ENCODE assay signal across 17 cellular contexts in the genomic region with DNA sequence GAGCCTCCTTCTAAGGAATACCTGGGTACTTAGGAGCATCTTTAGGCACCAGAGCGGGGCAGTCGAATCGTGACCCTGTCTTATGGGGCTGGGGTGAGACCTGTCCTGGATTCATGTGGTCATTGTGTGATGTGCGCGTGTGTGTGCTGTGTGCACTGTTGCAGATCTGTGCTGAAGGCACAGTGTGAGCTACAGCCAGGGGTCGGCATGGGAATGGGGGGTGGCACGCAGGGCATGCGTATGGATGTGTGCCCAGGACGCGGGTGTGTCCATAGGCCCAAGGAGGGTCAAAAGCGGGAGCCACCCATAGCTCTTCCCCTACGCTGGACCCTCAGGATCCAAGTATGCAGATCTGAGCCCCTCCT. TPM values are rescaled to one million over a fixed set of nuclear protein-coding genes. Genes with fewer than 3 reads are reported as not detected.
DNase-seq lines count a peak whose midpoint lies in the region; ATAC-seq, FAIRE-seq and TF ChIP-seq lines count a peak whose summit lies in the region.
"Had no signal": no experiment of that assay in that cellular context is flagged by ENCODE, and none has a peak within 500 bp of the region (broad histone marks: within the 10 kb centered on the region; RNA-seq: fewer than 3 reads in every experiment).

No MANE protein-coding gene starts in this region.

- H3K27me3 ChIP-seq in body of pancreas (no peaks in the 10 kb centered on the region), trophoblast cell (ENCODE audit: insufficient read depth, low read length) (no peaks in the 10 kb centered on the region)
- no peaks in the 10 kb centered on the region for H3K27me3 ChIP-seq in effector memory CD4-positive, alpha-beta T cell (replicated peaks; ENCODE audit: control insufficient read depth, insufficient read depth, low read length, poor library complexity, severe bottlenecking)
- H3K27me3 ChIP-seq: ascending aorta had no signal

- peaks cover under 1 to 30% (median 19%) of the 10 kb centered on the region in 5 donors for H3K27me3 Mint-ChIP-seq in naive thymus-derived CD8-positive, alpha-beta T cell
- H3K27me3 Mint-ChIP-seq: activated CD8-positive, alpha-beta memory T cell treated with anti-CD3 and anti-CD28 coated beads, Interleukin-2, amount 10 ng/mL, durations not matched to agents 7 days and 5 days had no signal

- no peak overlapping the region for H2BK5ac ChIP-seq in trophoblast cell (ENCODE audit: low read depth, low read length, poor library complexity)

- no peak overlapping the region for H3K27ac Mint-ChIP-seq in naive thymus-derived CD8-positive, alpha-beta T cell
- H3K27ac Mint-ChIP-seq: activated CD8-positive, alpha-beta memory T cell treated with anti-CD3 and anti-CD28 coated beads, Interleukin-2, amount 10 ng/mL, durations not matched to agents 7 days and 5 days had no signal

- 45 to 51% methylated on average over 8 to 11 of the region's 12 CpGs for WGBS in body of pancreas, 2 donors
- WGBS in trophoblast cell (ENCODE audit: extremely low coverage, insufficient coverage, insufficient read length): no CpG with 5 or more reads among the region's 12 CpGs

- H3K9me3 ChIP-seq in body of pancreas (no peaks in the 10 kb centered on the region), kidney (ENCODE audit: control insufficient read depth in 1 of 2, low read length in 2 of 2) (no peaks in the 10 kb centered on the region), trophoblast cell (ENCODE audit: insufficient read depth, low read depth, low read length) (no peaks in the 10 kb centered on the region)
- no peaks in the 10 kb centered on the region for H3K9me3 ChIP-seq in effector memory CD4-positive, alpha-beta T cell (ENCODE audit: control insufficient read depth, low read length)
- H3K9me3 ChIP-seq: ascending aorta had no signal

- H3K4me3 Mint-ChIP-seq in naive thymus-derived CD8-positive, alpha-beta T cell: no peak overlapping the region
- H3K4me3 Mint-ChIP-seq: activated CD8-positive, alpha-beta memory T cell treated with anti-CD3 and anti-CD28 coated beads, Interleukin-2, amount 10 ng/mL, durations not matched to agents 7 days and 5 days had no signal

- H3K27ac ChIP-seq in C4-2B (peak overlapping the region; percentile 96), body of pancreas (peak overlapping the region; percentile 62 to 93 (median 92)), kidney (ENCODE audit: low read depth in 2 of 2, low read length in 2 of 2) (peak overlapping the region; percentile 44 to 83), trophoblast cell (ENCODE audit: low read depth, low read length) (no peak overlapping the region)
- H3K27ac ChIP-seq in effector memory CD4-positive, alpha-beta T cell (ENCODE audit: insufficient read depth, low read length, poor library complexity, severe bottlenecking): no peak overlapping the region
- H3K27ac ChIP-seq: ascending aorta, WERI-Rb-1 had no signal

- peaks cover 33% of the 10 kb centered on the region for H3K79me2 ChIP-seq in trophoblast cell (ENCODE audit: control insufficient read depth, insufficient read depth, low read length, poor library complexity)

- no peak overlapping the region for H3K14ac ChIP-seq in trophoblast cell (ENCODE audit: low read length)

- H3K36me3 ChIP-seq in body of pancreas (replicated peaks in 1 of 2; ENCODE audit: insufficient read depth in 1 of 2, low read depth in 2 of 2) (no peaks in the 10 kb centered on the region), kidney (ENCODE audit: control insufficient read depth in 1 of 2, insufficient read depth in 2 of 2, low read length in 2 of 2) (no peaks in the 10 kb centered on the region), trophoblast cell (ENCODE audit: control insufficient read depth in 1 of 2, insufficient read depth in 2 of 2, low read length in 2 of 2) (peaks cover 49 to 55% of the 10 kb centered on the region in 2 experiments)
- no peaks in the 10 kb centered on the region for H3K36me3 ChIP-seq in effector memory CD4-positive, alpha-beta T cell (ENCODE audit: control insufficient read depth, insufficient read depth, low read length)
- H3K36me3 ChIP-seq: ascending aorta had no signal

- FAIRE-seq in kidney (lab: Jason Lieb, UNC): no peak

- no peak overlapping the region for H4K8ac ChIP-seq in trophoblast cell (ENCODE audit: low read depth, low read length)

- intact Hi-C loops in body of pancreas (cut with DNase I) (no loop called here), kidney (cut with DNase I) (no loop called here)

- H2BK120ac ChIP-seq in trophoblast cell (ENCODE audit: insufficient read depth, low read length, poor library complexity): no peak overlapping the region

- H3K79me1 ChIP-seq in trophoblast cell (ENCODE audit: low read length): peaks cover 44% of the 10 kb centered on the region

- TF ChIP-seq CTCF in C4-2B (conservative IDR thresholded peaks at IDR 0.05) (no peak), body of pancreas (IDR thresholded peaks at IDR 0.05) (no peak), kidney (IDR thresholded peaks at IDR 0.05; ENCODE audit: borderline replicate concordance, extremely low read depth, insufficient read depth) (no peak)

- H3K9ac ChIP-seq in kidney (ENCODE audit: low read length in 2 of 2): no peak overlapping the region
- H3K9ac ChIP-seq in trophoblast cell (ENCODE audit: low read length): no peak overlapping the region

- H3K4me1 Mint-ChIP-seq in naive thymus-derived CD8-positive, alpha-beta T cell: peaks cover under 1 to 5% (median 2%) of the 10 kb centered on the region in 4 donors

- POLR2A ChIA-PET in naive thymus-derived CD8-positive, alpha-beta T cell (lab: Charles Lee): no interaction called here

- H3K4ac ChIP-seq in trophoblast cell (ENCODE audit: low read depth, low read length): peak overlapping the region; percentile 4

- peak overlapping the region; percentile 17 for H3K4me2 ChIP-seq in trophoblast cell (ENCODE audit: low read length)

- no peak for ATAC-seq in body of pancreas
- no peak for ATAC-seq in naive thymus-derived CD8-positive, alpha-beta T cell
- ATAC-seq: activated CD8-positive, alpha-beta memory T cell treated with anti-CD3 and anti-CD28 coated beads, Interleukin-2, amount 10 ng/mL, durations not matched to agents 7 days and 5 days; stimulated activated naive CD8-positive, alpha-beta T cell treated with anti-CD3 and anti-CD28 coated beads, Interleukin-15, Interleukin-2, amounts not matched to agents 100 U/mL and 50 U/mL, for 24 hours had no signal

- H2BK12ac ChIP-seq in trophoblast cell (ENCODE audit: low read length): no peak overlapping the region

- H3K4me1 ChIP-seq in body of pancreas (peaks cover 98% of the 10 kb centered on the region), kidney (ENCODE audit: control insufficient read depth in 1 of 2, insufficient read depth in 1 of 2, low read depth in 1 of 2, low read length in 2 of 2) (peaks cover 48% of the 10 kb centered on the region in 2 donors), trophoblast cell (ENCODE audit: control insufficient read depth in 1 of 2, insufficient read depth in 2 of 2, low read length in 2 of 2) (peaks cover 66 to 73% of the 10 kb centered on the region in 2 experiments)
- H3K4me1 ChIP-seq in effector memory CD4-positive, alpha-beta T cell (ENCODE audit: control insufficient read depth, insufficient read depth, low read length, poor library complexity, severe bottlenecking): no peaks in the 10 kb centered on the region

- no peak overlapping the region for H2AFZ ChIP-seq in trophoblast cell (ENCODE audit: insufficient read depth, low read length, poor library complexity)

- peak overlapping the region; percentile 6 for H3K18ac ChIP-seq in trophoblast cell (ENCODE audit: low read length)

- no peaks in the 10 kb centered on the region for H3K9me3 Mint-ChIP-seq in naive thymus-derived CD8-positive, alpha-beta T cell

- no peak for DNase-seq in body of pancreas
- DNase-seq in kidney: no peak
- DNase-seq in trophoblast cell: no peak
- DNase-seq in naive thymus-derived CD8-positive, alpha-beta T cell: no peak
- no peak for DNase-seq in NCI-H1092 treated with DMSO at 0.1 percent for 48 hours (lab: John Stamatoyannopoulos, UW)
- no peak for DNase-seq in effector memory CD4-positive, alpha-beta T cell
- no peak for DNase-seq in stimulated activated CD4-positive, alpha-beta T cell treated with anti-CD3 and anti-CD28 coated beads, Interleukin-1b, Interleukin-23, amount 100 ng/mL, for 48 hours
- DNase-seq: activated CD8-positive, alpha-beta memory T cell treated with anti-CD3 and anti-CD28 coated beads, Interleukin-2, amount 10 ng/mL, durations not matched to agents 7 days and 5 days; activated gamma-delta T cell; effector CD4-positive, alpha-beta T cell; GF-D8; NCI-H1694; stimulated activated naive CD8-positive, alpha-beta T cell treated with anti-CD3 and anti-CD28 coated beads, Interleukin-15, Interleukin-2, amounts not matched to agents 100 U/mL and 50 U/mL, for 24 hours; SW 1271 had no signal

- no peak overlapping the region for H3K23ac ChIP-seq in trophoblast cell (ENCODE audit: low read length)

- H4K91ac ChIP-seq in trophoblast cell (ENCODE audit: low read depth, low read length): peak overlapping the region; percentile 0

- H2AK5ac ChIP-seq in trophoblast cell (ENCODE audit: low read length): no peak overlapping the region

- H3K4me3 ChIP-seq in body of pancreas (no peak overlapping the region), kidney (ENCODE audit: low read length in 2 of 2) (peak overlapping the region in 1 of 2 donors; percentile 6), trophoblast cell (ENCODE audit: low read depth, low read length) (no peak overlapping the region)
- no peak overlapping the region for H3K4me3 ChIP-seq in effector memory CD4-positive, alpha-beta T cell (ENCODE audit: insufficient read depth, low read depth, low read length, poor library complexity, severe bottlenecking)
- H3K4me3 ChIP-seq: ascending aorta had no signal

- no peaks in the 10 kb centered on the region for H3K36me3 Mint-ChIP-seq in naive thymus-derived CD8-positive, alpha-beta T cell
- H3K36me3 Mint-ChIP-seq: activated CD8-positive, alpha-beta memory T cell treated with anti-CD3 and anti-CD28 coated beads, Interleukin-2, amount 10 ng/mL, durations not matched to agents 7 days and 5 days had no signal

- TF ChIP-seq POLR2A in body of pancreas (IDR thresholded peaks at IDR 0.05): no peak

- no peak overlapping the region for H4K12ac ChIP-seq in trophoblast cell (ENCODE audit: low read depth, low read length)

RNA-seq across cellular contexts. Expression of a gene that starts 14.6 kb away (rescaled TPM):
- 10 to 100 TPM; 81.7 to 89.0 TPM for total RNA-seq in body of pancreas
- 197 TPM for total RNA-seq in kidney
- polyA plus RNA-seq in kidney (ENCODE audit: insufficient read depth, low read depth, low replicate concordance): 39.5 TPM
- polyA plus RNA-seq in trophoblast cell (2013): 205 TPM in 2 replicates
- total RNA-seq in naive thymus-derived CD8-positive, alpha-beta T cell: under 1 TPM in 1 of 2 experiments, not detected in 1; 0.08 TPM
- polyA plus RNA-seq in naive thymus-derived CD8-positive, alpha-beta T cell: not detected

Comparison
In these comparisons a context has a peak if more than half of its experiments do, and no peak if none do; other contexts are left out.
1. H3K27ac ChIP-seq: peak in C4-2B (single experiment), body of pancreas (4 of 4) and kidney (2 of 2); none in trophoblast cell (single experiment) and effector memory CD4-positive, alpha-beta T cell (single experiment).
2. RNA of a gene that starts 14.6 kb away (total RNA-seq): 197 TPM in kidney (single experiment) and 81.7 to 89.0 TPM in body of pancreas; 0.08 TPM in naive thymus-derived CD8-positive, alpha-beta T cell; every median in the first group is over 10 times any median in the second.